In genomic region chr2:23287250-23287704, GRCh38 we compare ENCODE assay signal across 12 cellular contexts.
DNase-seq lines count a peak whose midpoint lies in the region; ATAC-seq, FAIRE-seq and TF ChIP-seq lines count a peak whose summit lies in the region.
"Had no signal": no experiment of that assay in that cellular context is flagged by ENCODE, and none has a peak within 500 bp of the region (broad histone marks: within the 10 kb centered on the region; RNA-seq: fewer than 3 reads in every experiment).

No MANE protein-coding gene starts in this region.

- no peaks in the 10 kb centered on the region for H3K27me3 ChIP-seq in liver (ENCODE audit: control insufficient read depth in 4 of 4, insufficient read depth in 4 of 4, low read length in 3 of 4)
- no peaks in the 10 kb centered on the region for H3K27me3 ChIP-seq in HepG2 (ENCODE audit: control insufficient read depth in 1 of 2, insufficient read depth in 2 of 2, low read length in 2 of 2)
- H3K27me3 ChIP-seq in neural progenitor cell: no peaks in the 10 kb centered on the region
- no peaks in the 10 kb centered on the region for H3K27me3 ChIP-seq in vagina

- TF ChIP-seq EP300 in HepG2 (IDR thresholded peaks at IDR 0.05; ENCODE audit: low read depth in 2 of 2, low read length in 2 of 2) (no peak), HepG2 (CRISPR knock-in tag; IDR thresholded peaks at IDR 0.05; ENCODE audit: borderline replicate concordance) (no peak)

- H3K36me3 Mint-ChIP-seq in neural progenitor cell: no peaks in the 10 kb centered on the region

- no peak for FAIRE-seq in HepG2 (lab: Jason Lieb, UNC)
- FAIRE-seq: GM12892 had no signal

- H3K79me2 ChIP-seq in HepG2 (ENCODE audit: insufficient read depth, low read length) (no peaks in the 10 kb centered on the region), neural progenitor cell (ENCODE audit: low read depth) (no peaks in the 10 kb centered on the region)

- TF ChIP-seq POLR2A in HepG2 (IDR thresholded peaks at IDR 0.05; ENCODE audit: insufficient read depth in 1 of 2, low read depth in 2 of 2, low read length in 2 of 2): no peak
- TF ChIP-seq POLR2A in vagina (IDR thresholded peaks at IDR 0.05): no peak

- H3K27me3 Mint-ChIP-seq in neural progenitor cell (ENCODE audit: insufficient read depth, low read depth): peaks cover 2% of the 10 kb centered on the region

- no peak overlapping the region for H3K4me3 Mint-ChIP-seq in neural progenitor cell
- H3K4me3 Mint-ChIP-seq: T-helper 17 cell had no signal

- no TSS peak for BruUV-seq in HepG2 (replicated peaks; lab: Mats Ljungman, UMichigan)

- CTCF ChIA-PET in HepG2 (lab: Yijun Ruan, JAX; ENCODE audit: low intra/inter-chr PET ratio, low total read pairs): no interaction called here

- in situ Hi-C loops in HepG2 (cut with HindIII; ENCODE audit: extremely low pct_ligation_motif_present, low pct_unique_long_range_greater_than_20kb): no loop called here

- peak overlapping the region in 1 of 2 donors; percentile 35 for H3K27ac ChIP-seq in liver (ENCODE audit: low read depth in 1 of 2, low read length in 2 of 2)
- no peak overlapping the region for H3K27ac ChIP-seq in HepG2 (ENCODE audit: extremely low read length, insufficient read depth, low read length)
- H3K27ac ChIP-seq in neural progenitor cell: no peak overlapping the region
- H3K27ac ChIP-seq in vagina: peak overlapping the region; percentile 51

- 79% methylated on average over 3 of the region's 3 CpGs for WGBS in liver
- 18% methylated on average over 3 of the region's 3 CpGs for WGBS in HepG2 (ENCODE audit: low lambda C conversion rate)

- ATAC-seq in HepG2 (no peak), GM19328 (IDR thresholded peaks at IDR 0.05; ENCODE audit: unreplicated experiment) (no peak), HG03039 (IDR thresholded peaks at IDR 0.05; ENCODE audit: unreplicated experiment) (no peak)
- ATAC-seq: T-helper 17 cell had no signal

- H3K4me2 ChIP-seq in HepG2 (ENCODE audit: low read depth, low read length) (no peak overlapping the region), neural progenitor cell (no peak overlapping the region)

- TF ChIP-seq RAD21 in liver (IDR thresholded peaks at IDR 0.05) (peak in 1 of 2 donors; percentile 16), HepG2 (CRISPR knock-in tag; IDR thresholded peaks at IDR 0.05) (no peak)

- TF ChIP-seq CTCF in liver (IDR thresholded peaks at IDR 0.05; ENCODE audit: low read depth, low read length, missing input control) (no peak), HepG2 (CRISPR knock-in tag; IDR thresholded peaks at IDR 0.05) (no peak), neural progenitor cell (IDR thresholded peaks at IDR 0.05) (no peak), vagina (IDR thresholded peaks at IDR 0.05) (no peak)

- H3K36me3 ChIP-seq in liver (ENCODE audit: control insufficient read depth in 4 of 4, insufficient read depth in 3 of 4, low read depth in 1 of 4, low read length in 3 of 4) (no peaks in the 10 kb centered on the region), HepG2 (replicated peaks in 1 of 2; ENCODE audit: control insufficient read depth in 1 of 2, insufficient read depth in 2 of 2, low read length in 2 of 2) (no peaks in the 10 kb centered on the region), neural progenitor cell (no peaks in the 10 kb centered on the region), vagina (no peaks in the 10 kb centered on the region)

- H3K4me3 ChIP-seq in liver (ENCODE audit: low read depth in 1 of 3, low read length in 3 of 3) (no peak overlapping the region), HepG2 (replicated peaks in 1 of 3; ENCODE audit: insufficient read depth in 1 of 3, low read depth in 2 of 3, low read length in 3 of 3) (no peak overlapping the region), neural progenitor cell (no peak overlapping the region), vagina (no peak overlapping the region)

- H3K9ac ChIP-seq in liver (ENCODE audit: low read depth in 1 of 2, low read length in 2 of 2) (no peak overlapping the region), HepG2 (ENCODE audit: insufficient read depth, low read depth, low read length) (no peak overlapping the region), neural progenitor cell (no peak overlapping the region)

- H3K9me3 Mint-ChIP-seq in neural progenitor cell: peaks cover 4% of the 10 kb centered on the region

- intact Hi-C loops in HepG2 (cut with micrococcal nuclease; ENCODE audit: unreplicated experiment) (no loop called here), vagina (cut with DNase I) (no loop called here)

- H3K4me1 Mint-ChIP-seq in neural progenitor cell: peaks cover 44% of the 10 kb centered on the region
- H3K4me1 Mint-ChIP-seq: T-helper 17 cell had no signal

- H2AFZ ChIP-seq in HepG2 (ENCODE audit: low read length): no peak overlapping the region
- H2AFZ ChIP-seq in neural progenitor cell (replicated peaks): no peak overlapping the region

- no peak for DNase-seq in HepG2 (ENCODE audit: low spot score)
- peak; percentile 40 for DNase-seq in fibroblast of the conjunctiva (ENCODE audit: low read depth)
- peak; percentile 33 for DNase-seq in neural progenitor cell (ENCODE audit: low spot score)
- peak; percentile 40 to 86 for DNase-seq in vagina (ENCODE audit: extremely low spot score in 2 of 2)
- DNase-seq in nucleus accumbens (lab: John Stamatoyannopoulos, UW): no peak
- DNase-seq: erythroblast, NCI-H2171, T-helper 17 cell had no signal

- no peaks in the 10 kb centered on the region for H3F3A ChIP-seq in neural progenitor cell (ENCODE audit: low read depth)

- POLR2A ChIA-PET in HepG2 (lab: Yijun Ruan, JAX): no interaction called here

- H4K20me1 ChIP-seq in HepG2 (ENCODE audit: insufficient read depth, low read length) (no peaks in the 10 kb centered on the region), neural progenitor cell (ENCODE audit: low read depth) (no peaks in the 10 kb centered on the region)

- peak overlapping the region; percentile 64 for H3K27ac Mint-ChIP-seq in neural progenitor cell
- H3K27ac Mint-ChIP-seq: T-helper 17 cell had no signal

- H3K4me1 ChIP-seq in liver (ENCODE audit: control insufficient read depth in 4 of 4, insufficient read depth in 4 of 4, low read length in 3 of 4) (no peaks in the 10 kb centered on the region), HepG2 (ENCODE audit: insufficient read depth, low read length) (no peaks in the 10 kb centered on the region), neural progenitor cell (peaks cover 16% of the 10 kb centered on the region), vagina (peaks cover 32% of the 10 kb centered on the region)

- H3K9me3 ChIP-seq in liver (ENCODE audit: control insufficient read depth in 4 of 4, low read length in 3 of 4) (no peaks in the 10 kb centered on the region), HepG2 (ENCODE audit: low read length) (no peaks in the 10 kb centered on the region), neural progenitor cell (ENCODE audit: low read depth) (no peaks in the 10 kb centered on the region), vagina (no peaks in the 10 kb centered on the region)

TF ChIP-seq in liver, 16 proteins besides CTCF, POLR2A, EP300 and RAD21:
- TF ChIP-seq SP1 (IDR thresholded peaks at IDR 0.05) (peak; percentile 46), GABPA (IDR thresholded peaks at IDR 0.05 in 1 of 2, conservative IDR thresholded peaks at IDR 0.05 in 1 of 2) (no peak)

TF ChIP-seq in HepG2, 621 proteins besides CTCF, POLR2A, EP300 and RAD21 (continues in another document):
- no peak for TF ChIP-seq PRDM15 (CRISPR knock-in tag; IDR thresholded peaks at IDR 0.05)
- TF ChIP-seq, protein P1, sequence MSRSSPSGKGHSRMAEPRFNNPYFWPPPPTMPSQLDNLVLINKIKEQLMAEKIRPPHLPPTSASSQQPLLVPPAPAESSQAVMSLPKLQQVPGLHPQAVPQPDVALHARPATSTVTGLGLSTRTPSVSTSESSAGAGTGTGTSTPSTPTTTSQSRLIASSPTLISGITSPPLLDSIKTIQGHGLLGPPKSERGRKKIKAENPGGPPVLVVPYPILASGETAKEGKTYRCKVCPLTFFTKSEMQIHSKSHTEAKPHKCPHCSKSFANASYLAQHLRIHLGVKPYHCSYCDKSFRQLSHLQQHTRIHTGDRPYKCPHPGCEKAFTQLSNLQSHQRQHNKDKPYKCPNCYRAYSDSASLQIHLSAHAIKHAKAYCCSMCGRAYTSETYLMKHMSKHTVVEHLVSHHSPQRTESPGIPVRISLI (CRISPR knock-in tag; IDR thresholded peaks at IDR 0.05; ENCODE audit: borderline replicate concordance): no peak
- no peak for TF ChIP-seq ZNF205 (CRISPR knock-in tag; IDR thresholded peaks at IDR 0.05)
- no peak for TF ChIP-seq ZMYM3 (CRISPR knock-in tag; IDR thresholded peaks at IDR 0.05)
- TF ChIP-seq HMGA1 (CRISPR knock-in tag; conservative IDR thresholded peaks at IDR 0.05): no peak
- no peak for TF ChIP-seq ZNF83 (CRISPR knock-in tag; IDR thresholded peaks at IDR 0.05; ENCODE audit: borderline replicate concordance)

Comparison
In these comparisons a context has a peak if more than half of its experiments do, and no peak if none do; other contexts are left out.
1. DNase-seq: peak in fibroblast of the conjunctiva (single experiment), neural progenitor cell (single experiment) and vagina (2 of 2); none in HepG2 (single experiment) and nucleus accumbens (0 of 56).